Comparison of ENCODE assay signal across 2 cellular contexts in the genomic region with DNA sequence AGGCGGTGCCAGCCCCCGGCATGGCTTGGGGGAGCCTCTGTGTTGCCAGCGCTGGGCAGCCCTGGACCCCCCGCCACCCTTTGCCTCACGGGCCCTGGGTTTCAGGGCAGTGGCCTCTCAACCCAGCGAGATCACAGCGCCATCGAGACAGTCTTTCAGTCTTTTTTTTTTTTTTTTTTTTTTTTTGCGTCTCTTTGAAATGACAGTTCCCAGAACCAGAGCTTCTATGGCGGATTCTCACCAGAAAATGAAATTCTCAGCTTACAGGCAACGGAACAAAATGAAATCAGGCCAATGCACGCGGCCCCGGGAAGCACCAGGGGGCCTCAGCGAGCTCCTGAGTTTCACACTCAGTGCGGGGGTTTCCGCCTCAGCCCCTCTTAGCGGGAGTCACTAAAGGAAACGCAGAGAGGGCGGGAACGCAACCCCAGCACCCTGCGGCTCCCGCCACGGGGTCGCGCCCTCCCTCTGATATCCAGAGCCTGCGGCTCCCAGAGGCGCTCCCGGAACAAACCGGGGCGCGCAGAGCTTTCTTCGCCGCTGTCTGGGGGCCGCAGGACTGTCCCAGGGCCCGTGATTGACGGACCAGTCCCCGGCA.
TF ChIP-seq lines count a peak whose summit lies in the region.

No MANE protein-coding gene starts in this region.

TF ChIP-seq in IMR-90, 13 proteins besides CTCF, POLR2A, EP300 and RAD21:
- TF ChIP-seq MAFK (IDR thresholded peaks at IDR 0.05; ENCODE audit: low read depth, low read length) (no peak), SMC3 (IDR thresholded peaks at IDR 0.05; ENCODE audit: low read depth, low read length) (peak; percentile 79)
TF ChIP-seq in IMR-90: peak in this region for 1.

TF ChIP-seq in SK-N-SH, 30 proteins besides CTCF, POLR2A, EP300 and RAD21:
- TF ChIP-seq MXI1 (IDR thresholded peaks at IDR 0.05; ENCODE audit: low read depth, low read length) = peak; percentile 56; the same call in 1 of the 2 replicates
- peak; percentile 53 for TF ChIP-seq SMC3 (IDR thresholded peaks at IDR 0.05; ENCODE audit: low read depth, low read length)
- peak; percentile 19 for TF ChIP-seq CHD2 (IDR thresholded peaks at IDR 0.05; ENCODE audit: low read length, partially characterized antibody)
- no peak for TF ChIP-seq TCF12 (IDR thresholded peaks at IDR 0.05)
